In the genomic region with DNA sequence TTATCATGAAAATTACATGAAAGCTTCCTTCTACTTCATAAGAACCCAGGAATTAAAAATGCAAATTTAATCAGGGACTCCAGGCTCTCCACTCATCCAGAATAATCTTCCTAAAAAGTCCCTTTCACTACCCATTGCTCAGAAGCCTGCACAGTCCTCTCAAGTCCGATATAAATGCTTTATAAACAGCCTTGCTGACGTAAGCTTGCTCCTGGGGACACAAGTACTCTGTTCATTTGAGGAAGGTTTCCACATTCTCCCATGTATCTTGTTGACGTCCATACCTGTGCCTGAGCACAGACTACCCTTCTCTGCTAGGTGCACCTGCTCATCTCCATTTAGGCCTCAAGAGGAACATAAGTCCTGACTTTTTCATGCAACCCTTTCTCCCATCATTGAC, we compare ENCODE assay signal across 21 cellular contexts. TPM values are rescaled to one million over a fixed set of nuclear protein-coding genes. Genes with fewer than 3 reads are reported as not detected.
A peak's percentile ranks its signal among the peaks of the same experiment; 100 is the strongest.
DNase-seq lines count a peak whose midpoint lies in the region; ATAC-seq and TF ChIP-seq lines count a peak whose summit lies in the region.
"Had no signal": no experiment of that assay in that cellular context is flagged by ENCODE, and none has a peak within 500 bp of the region (broad histone marks: within the 10 kb centered on the region; RNA-seq: fewer than 3 reads in every experiment).

No MANE protein-coding gene starts in this region.

- TF ChIP-seq CTCF in GM23338 (conservative IDR thresholded peaks at IDR 0.05; ENCODE audit: low read depth in 2 of 2): no peak
- no peak for TF ChIP-seq CTCF in left ventricle myocardium inferior (IDR thresholded peaks at IDR 0.05; ENCODE audit: borderline replicate concordance)
- TF ChIP-seq CTCF in osteoblast (IDR thresholded peaks at IDR 0.05; ENCODE audit: extremely low read depth, low read depth, low read length): no peak

- H3K27ac Mint-ChIP-seq in GM23338: no peak overlapping the region
- H3K27ac Mint-ChIP-seq in activated T-cell treated with anti-CD3 and anti-CD28 coated beads, Interleukin-2, amount 50 U/mL, for 72 hours: no peak overlapping the region
- H3K27ac Mint-ChIP-seq: CD8-positive, alpha-beta T cell had no signal

- H3K4me2 ChIP-seq in GM23338 (no peak overlapping the region), osteoblast (ENCODE audit: insufficient read depth, low read length) (peak overlapping the region; percentile 23)
- H3K4me2 ChIP-seq: BLaER1, PC-9 had no signal

- ATAC-seq in GM23338 (no peak), HG03280 (IDR thresholded peaks at IDR 0.05; ENCODE audit: unreplicated experiment) (no peak)
- no peak for ATAC-seq in activated T-cell treated with anti-CD3 and anti-CD28 coated beads, Interleukin-2, amount 50 U/mL, for 72 hours (replicated peaks in 1 of 2)
- ATAC-seq: CD8-positive, alpha-beta T cell had no signal

- H3K36me3 ChIP-seq in GM23338 (ENCODE audit: insufficient read depth) (no peaks in the 10 kb centered on the region), left ventricle myocardium inferior (no peaks in the 10 kb centered on the region), osteoblast (ENCODE audit: insufficient read depth, low read length) (no peaks in the 10 kb centered on the region)
- H3K36me3 ChIP-seq: BLaER1, SJCRH30 had no signal

- H3K4me1 Mint-ChIP-seq in GM23338: peaks cover 3% of the 10 kb centered on the region; the same call in 1 of the 3 replicates
- H3K4me1 Mint-ChIP-seq in activated T-cell treated with anti-CD3 and anti-CD28 coated beads, Interleukin-2, amount 50 U/mL, for 72 hours (ENCODE audit: low read depth): no peaks in the 10 kb centered on the region

- DNase-seq in GM23338 (ENCODE audit: low spot score) (no peak), left ventricle myocardium inferior (no peak), osteoblast (ENCODE audit: insufficient read length, low spot score, missing footprints) (no peak), NCI-H2107 (lab: John Stamatoyannopoulos, UW) (no peak)
- DNase-seq in stimulated activated CD4-positive, alpha-beta T cell treated with anti-CD3 and anti-CD28 coated beads, Interleukin-2, amount 100 ng/mL, for 48 hours: no peak
- no peak for DNase-seq in activated T-cell treated with anti-CD3 and anti-CD28 coated beads, Interleukin-2, amount 50 U/mL, for 72 hours
- DNase-seq: Calu3; CD8-positive, alpha-beta T cell; GF-D8; NCI-H1436; NCI-H1930; NCI-H345; NCI-H524 treated with DMSO at 0.1 percent for 48 hours; PC-9 had no signal

- H3K27ac ChIP-seq in GM23338 (ENCODE audit: low read depth) (no peak overlapping the region), cingulate gyrus (ENCODE audit: low read depth, low read length) (peak overlapping the region; percentile 12), left ventricle myocardium inferior (replicated peaks) (peak overlapping the region; percentile 83), osteoblast (ENCODE audit: low read depth, low read length) (no peak overlapping the region)
- H3K27ac ChIP-seq: BLaER1, GM23248, HL-60, PC-9, RWPE1, SJCRH30 had no signal

- H2AFZ ChIP-seq in GM23338 (peak overlapping the region; percentile 38), osteoblast (ENCODE audit: low read length) (no peak overlapping the region)
- H2AFZ ChIP-seq: GM23248, PC-9 had no signal

- intact Hi-C loops in left ventricle myocardium inferior (cut with micrococcal nuclease): no loop called here

- no peaks in the 10 kb centered on the region; the same call in 1 of the 2 replicates for H3K9me2 ChIP-seq in GM23338 (ENCODE audit: insufficient read depth)

- H3K4me3 ChIP-seq in GM23338: no peak overlapping the region
- H3K4me3 ChIP-seq in left ventricle myocardium inferior: no peak overlapping the region
- H3K4me3 ChIP-seq in osteoblast (ENCODE audit: insufficient read depth, low read length): no peak overlapping the region
- H3K4me3 ChIP-seq: BLaER1, GM23248, PC-9, SJCRH30 had no signal

- H3K9me3 ChIP-seq in left ventricle myocardium inferior (replicated peaks) (no peaks in the 10 kb centered on the region), osteoblast (ENCODE audit: low read depth, low read length) (no peaks in the 10 kb centered on the region)
- H3K9me3 ChIP-seq: BLaER1, SJCRH30 had no signal

- H3K27me3 Mint-ChIP-seq in GM23338 (ENCODE audit: insufficient read depth, low read depth, poor library complexity): no peaks in the 10 kb centered on the region
- H3K27me3 Mint-ChIP-seq in activated T-cell treated with anti-CD3 and anti-CD28 coated beads, Interleukin-2, amount 50 U/mL, for 72 hours (ENCODE audit: low read depth): no peaks in the 10 kb centered on the region

- no peaks in the 10 kb centered on the region for H3K4me1 ChIP-seq in GM23338 (ENCODE audit: insufficient read depth)
- H3K4me1 ChIP-seq in left ventricle myocardium inferior: peaks cover 34% of the 10 kb centered on the region
- H3K4me1 ChIP-seq in osteoblast (ENCODE audit: insufficient read depth, low read length): peaks cover 47% of the 10 kb centered on the region
- H3K4me1 ChIP-seq: BLaER1 had no signal

- H3K27me3 ChIP-seq in GM23338 (ENCODE audit: insufficient read depth) (no peaks in the 10 kb centered on the region), left ventricle myocardium inferior (ENCODE audit: low read depth) (no peaks in the 10 kb centered on the region), osteoblast (ENCODE audit: insufficient read depth, low read length) (no peaks in the 10 kb centered on the region)
- H3K27me3 ChIP-seq: BLaER1, SJCRH30 had no signal

- H3K79me2 ChIP-seq in GM23338 (replicated peaks; ENCODE audit: insufficient read depth) (no peaks in the 10 kb centered on the region), osteoblast (ENCODE audit: insufficient read depth, low read length) (no peaks in the 10 kb centered on the region)

- no peaks in the 10 kb centered on the region for H3F3A ChIP-seq in GM23338 (replicated peaks; ENCODE audit: low read depth)

- H4K20me1 ChIP-seq in GM23338 (replicated peaks; ENCODE audit: insufficient read depth): no peaks in the 10 kb centered on the region
- no peaks in the 10 kb centered on the region for H4K20me1 ChIP-seq in osteoblast (ENCODE audit: insufficient read depth, low read length)
- H4K20me1 ChIP-seq: BLaER1 had no signal

- no peaks in the 10 kb centered on the region for H3K36me3 Mint-ChIP-seq in GM23338 (ENCODE audit: low read depth)
- no peaks in the 10 kb centered on the region for H3K36me3 Mint-ChIP-seq in activated T-cell treated with anti-CD3 and anti-CD28 coated beads, Interleukin-2, amount 50 U/mL, for 72 hours (ENCODE audit: insufficient read depth in 2 of 2)
- H3K36me3 Mint-ChIP-seq: CD8-positive, alpha-beta T cell had no signal

- no peaks in the 10 kb centered on the region for H3K9me3 Mint-ChIP-seq in GM23338
- no peaks in the 10 kb centered on the region for H3K9me3 Mint-ChIP-seq in activated T-cell treated with anti-CD3 and anti-CD28 coated beads, Interleukin-2, amount 50 U/mL, for 72 hours
- H3K9me3 Mint-ChIP-seq: CD8-positive, alpha-beta T cell had no signal

- H3K4me3 Mint-ChIP-seq in GM23338: no peak overlapping the region
- H3K4me3 Mint-ChIP-seq in activated T-cell treated with anti-CD3 and anti-CD28 coated beads, Interleukin-2, amount 50 U/mL, for 72 hours: no peak overlapping the region
- H3K4me3 Mint-ChIP-seq: CD8-positive, alpha-beta T cell had no signal

TF ChIP-seq in GM23338, 12 proteins besides CTCF, POLR2A, EP300 and RAD21:
- TF ChIP-seq STAT1 (IDR thresholded peaks at IDR 0.05; ENCODE audit: unreplicated experiment) (no peak), ZNF331 (CRISPR knock-in tag; IDR thresholded peaks at IDR 0.05; ENCODE audit: low read depth) (no peak), EZH2 (IDR thresholded peaks at IDR 0.05; ENCODE audit: low read depth, unreplicated experiment) (no peak)
- TF ChIP-seq, protein P1, sequence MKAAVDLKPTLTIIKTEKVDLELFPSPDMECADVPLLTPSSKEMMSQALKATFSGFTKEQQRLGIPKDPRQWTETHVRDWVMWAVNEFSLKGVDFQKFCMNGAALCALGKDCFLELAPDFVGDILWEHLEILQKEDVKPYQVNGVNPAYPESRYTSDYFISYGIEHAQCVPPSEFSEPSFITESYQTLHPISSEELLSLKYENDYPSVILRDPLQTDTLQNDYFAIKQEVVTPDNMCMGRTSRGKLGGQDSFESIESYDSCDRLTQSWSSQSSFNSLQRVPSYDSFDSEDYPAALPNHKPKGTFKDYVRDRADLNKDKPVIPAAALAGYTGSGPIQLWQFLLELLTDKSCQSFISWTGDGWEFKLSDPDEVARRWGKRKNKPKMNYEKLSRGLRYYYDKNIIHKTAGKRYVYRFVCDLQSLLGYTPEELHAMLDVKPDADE (IDR thresholded peaks at IDR 0.05): no peak

RNA-seq across cellular contexts. Expression of gene SLC1A3, which starts 35.7 kb away (rescaled TPM):
- 27.2 and 29.0 TPM in 2 replicates for total RNA-seq in GM23338 (2014; rRNA removed; shearing (Covaris generic))
- 30.4 and 40.7 TPM in 2 replicates for polyA plus RNA-seq in GM23338 (2016; fragmentation: Nextera tagmentation; extraction: Ambion mirVana)
- 144 TPM for total RNA-seq in left ventricle myocardium inferior
- 45.2 and 76.9 TPM in 2 replicates for total RNA-seq in osteoblast
- 1 to 10 TPM in 1 of 2 donors, under 1 TPM in 1; 0.62 to 1.5 TPM for total RNA-seq in activated T-cell treated with anti-CD3 and anti-CD28 coated beads, Interleukin-2, amount 50 U/mL, for 72 hours
- total RNA-seq: CD8-positive, alpha-beta T cell had no signal

Comparison
In these comparisons a context has a peak if more than half of its experiments do, and no peak if none do; other contexts are left out.
1. H3K27ac ChIP-seq: peak in cingulate gyrus (single experiment) and left ventricle myocardium inferior (single experiment); none in GM23338 (single experiment) and osteoblast (single experiment).
2. RNA of gene SLC1A3, which starts 35.7 kb away (total RNA-seq): 144 TPM in left ventricle myocardium inferior (single experiment), 45.2 to 76.9 TPM in osteoblast and 27.2 to 29.0 TPM in GM23338; 0.62 to 1.5 TPM in activated T-cell treated with anti-CD3 and anti-CD28 coated beads, Interleukin-2, amount 50 U/mL, for 72 hours; every median in the first group is over 10 times any median in the second.